In genomic region chr2:224400886-224401632, GRCh38 we compare ENCODE assay signal across 9 cellular contexts. TPM values are rescaled to one million over a fixed set of nuclear protein-coding genes. Genes with fewer than 3 reads are reported as not detected.
DNase-seq lines count a peak whose midpoint lies in the region; ATAC-seq lines count a peak whose summit lies in the region.
"Had no signal": no experiment of that assay in that cellular context is flagged by ENCODE, and none has a peak within 500 bp of the region (broad histone marks: within the 10 kb centered on the region; RNA-seq: fewer than 3 reads in every experiment).

No MANE protein-coding gene starts in this region.

- no peak overlapping the region for H2AK5ac ChIP-seq in neuronal stem cell (ENCODE audit: low read depth, low read length)

- H2BK12ac ChIP-seq in neuronal stem cell (ENCODE audit: low read length): no peak overlapping the region

- H3K4ac ChIP-seq in neuronal stem cell (ENCODE audit: low read length): no peak overlapping the region

- no peak overlapping the region for H3K14ac ChIP-seq in neuronal stem cell (ENCODE audit: low read length)

- H3K4me3 ChIP-seq in neuronal stem cell (ENCODE audit: low read length in 2 of 2): no peak overlapping the region
- no peak overlapping the region for H3K4me3 ChIP-seq in aorta (ENCODE audit: low read length in 2 of 2)

- H4K8ac ChIP-seq in neuronal stem cell (ENCODE audit: low read depth, low read length): no peak overlapping the region

- H2AFZ ChIP-seq in neuronal stem cell (ENCODE audit: low read length): peak overlapping the region; percentile 72

- DNase-seq in Right ventricle myocardium inferior (ENCODE audit: missing footprints) (no peak), cardiac septum (ENCODE audit: low spot score) (no peak), neuronal stem cell (ENCODE audit: low spot score) (no peak), aorta (no peak), COR-L47 (lab: John Stamatoyannopoulos, UW) (no peak), CD1c-positive myeloid dendritic cell (ENCODE audit: extremely low spot score) (no peak), NCI-H510A (lab: John Stamatoyannopoulos, UW) (no peak)

- H2BK15ac ChIP-seq in neuronal stem cell (ENCODE audit: low read length): no peak overlapping the region

- H3K9me3 ChIP-seq in neuronal stem cell (replicated peaks in 1 of 2; ENCODE audit: control insufficient read depth in 2 of 2, insufficient read depth in 1 of 2, low read depth in 1 of 2, low read length in 2 of 2): peaks cover 0 to 5% of the 10 kb centered on the region in 2 donors
- peaks cover 3% of the 10 kb centered on the region for H3K9me3 ChIP-seq in aorta (ENCODE audit: control insufficient read depth, low read length)

- H3K23ac ChIP-seq in neuronal stem cell (ENCODE audit: low read depth, low read length, poor library complexity): no peak overlapping the region

- peaks cover 3 to 4% of the 10 kb centered on the region in 2 donors for H3K4me1 ChIP-seq in neuronal stem cell (ENCODE audit: control insufficient read depth in 2 of 2, insufficient read depth in 1 of 2, low read depth in 1 of 2, low read length in 2 of 2)
- H3K4me1 ChIP-seq in aorta (ENCODE audit: control insufficient read depth in 1 of 2, insufficient read depth in 2 of 2, low read length in 2 of 2): no peaks in the 10 kb centered on the region

- peak overlapping the region; percentile 19 for H2BK5ac ChIP-seq in neuronal stem cell (ENCODE audit: low read length)

- H3K9ac ChIP-seq in neuronal stem cell (ENCODE audit: low read depth, low read length, poor library complexity): no peak overlapping the region

- no peak overlapping the region for H3K4me2 ChIP-seq in neuronal stem cell (ENCODE audit: insufficient read depth, low read length, poor library complexity, severe bottlenecking)

- no peak overlapping the region for H4K91ac ChIP-seq in neuronal stem cell (ENCODE audit: low read depth, low read length, poor library complexity)

- H3K36me3 ChIP-seq in neuronal stem cell (replicated peaks in 1 of 2; ENCODE audit: control insufficient read depth in 2 of 2, insufficient read depth in 2 of 2, low read length in 2 of 2): no peaks in the 10 kb centered on the region
- no peaks in the 10 kb centered on the region for H3K36me3 ChIP-seq in aorta (ENCODE audit: control insufficient read depth in 1 of 2, insufficient read depth in 2 of 2, low read length in 1 of 2)

- no CpG with 5 or more reads among the region's 22 CpGs for WGBS in neuronal stem cell (ENCODE audit: extremely low coverage in 2 of 2, insufficient read length in 2 of 2, insufficient replicate concordance in 1 of 2), 2 donors
- 88 to 92% methylated on average over 22 of the region's 22 CpGs for WGBS in aorta, 2 donors

- no peaks in the 10 kb centered on the region for H3K79me1 ChIP-seq in neuronal stem cell (ENCODE audit: low read depth, low read length)

- H3K27me3 ChIP-seq in neuronal stem cell (ENCODE audit: control insufficient read depth in 3 of 3, insufficient read depth in 3 of 3, low read depth in 1 of 3, low read length in 3 of 3): no peaks in the 10 kb centered on the region
- H3K27me3 ChIP-seq in aorta (ENCODE audit: control insufficient read depth in 1 of 2, insufficient read depth in 2 of 2, low read length in 1 of 2): no peaks in the 10 kb centered on the region

- intact Hi-C loops in Right ventricle myocardium inferior (cut with DNase I) (no loop called here), cardiac septum (cut with DNase I) (no loop called here), aorta (cut with DNase I) (no loop called here)

- H3K27ac ChIP-seq in neuronal stem cell (replicated peaks; ENCODE audit: low read length): no peak overlapping the region
- H3K27ac ChIP-seq in aorta (ENCODE audit: low read depth in 1 of 2, low read length in 2 of 2): no peak overlapping the region

- no peak overlapping the region for H2BK120ac ChIP-seq in neuronal stem cell (ENCODE audit: low read depth, low read length)

- peak; percentile 2 for ATAC-seq in Right ventricle myocardium inferior
- peak; percentile 13 for ATAC-seq in esophagus mucosa
- ATAC-seq in aorta (ENCODE audit: low FRiP score): peak; percentile 4

- H3K18ac ChIP-seq in neuronal stem cell (ENCODE audit: low read length): peak overlapping the region; percentile 48

RNA-seq across cellular contexts. Expression of gene FAM124B, which starts 0.8 kb away (rescaled TPM):
- total RNA-seq in Right ventricle myocardium inferior: 1.9 TPM
- 1.9 TPM for total RNA-seq in cardiac septum
- total RNA-seq in esophagus mucosa: 0.36 TPM
- polyA plus RNA-seq in neuronal stem cell (2013, experiment 1 of 2): 0.06 TPM
- 0.07 TPM for polyA plus RNA-seq in neuronal stem cell (2013, experiment 2 of 2)
- total RNA-seq in aorta: 1 to 10 TPM; 2.4 to 4.8 TPM
- not detected for polyA plus RNA-seq in aorta
- total RNA-seq: MCF 10A had no signal
